Comparison of ENCODE assay signal across 8 cellular contexts in genomic region chr13:20704459-20705069, GRCh38. TPM values are rescaled to one million over a fixed set of nuclear protein-coding genes. Genes with fewer than 3 reads are reported as not detected.
A peak's percentile ranks its signal among the peaks of the same experiment; 100 is the strongest.
DNase-seq lines count a peak whose midpoint lies in the region; ATAC-seq, FAIRE-seq and TF ChIP-seq lines count a peak whose summit lies in the region.

No MANE protein-coding gene starts in this region.

- H3K79me2 ChIP-seq in DND-41 (ENCODE audit: insufficient read depth, low read length), result no peaks in the 10 kb centered on the region
- no peaks in the 10 kb centered on the region for H3K79me2 ChIP-seq in OCI-LY7 (ENCODE audit: insufficient read depth, low read depth, low read length)

- POLR2A ChIA-PET in OCI-LY7 (lab: Charles Lee), result no interaction called here

- H3K4me2 ChIP-seq in DND-41 (ENCODE audit: insufficient read depth, low read length) (peak overlapping the region; percentile 63), OCI-LY7 (ENCODE audit: low read length) (peak overlapping the region; percentile 26; the same call in 1 of the 2 replicates)

- peak overlapping the region in 1 of 2 experiments; percentile 51; a peak in 3 of 4 replicates for H3K4me3 ChIP-seq in DND-41 (ENCODE audit: low read depth in 1 of 2, low read length in 2 of 2)
- H3K4me3 ChIP-seq in OCI-LY7 (ENCODE audit: low read depth, low read length, poor library complexity, severe bottlenecking), result peak overlapping the region; percentile 6
- H3K4me3 ChIP-seq in epithelial cell of esophagus (ENCODE audit: low read length), result peak overlapping the region; percentile 10
- peak overlapping the region; percentile 46 for H3K4me3 ChIP-seq in ovary

- TF ChIP-seq CTCF in DND-41 (IDR thresholded peaks at IDR 0.05; ENCODE audit: borderline replicate concordance, extremely low read depth, low read length, poor library complexity, severe bottlenecking) (no peak), OCI-LY7 (conservative IDR thresholded peaks at IDR 0.05; ENCODE audit: low read length) (no peak), epithelial cell of esophagus (IDR thresholded peaks at IDR 0.05; ENCODE audit: insufficient read depth, low read depth, low read length, missing control alignments) (no peak), ovary (IDR thresholded peaks at IDR 0.05) (no peak)

- no peak for TF ChIP-seq POLR2A in ovary (IDR thresholded peaks at IDR 0.05)
- no peak for TF ChIP-seq POLR2A in GM12892 (IDR thresholded peaks at IDR 0.05; ENCODE audit: low read depth, low read length)

- H2AFZ ChIP-seq in DND-41 (ENCODE audit: low read depth, low read length) (no peak overlapping the region), OCI-LY7 (ENCODE audit: low read length) (no peak overlapping the region)

- H3K27me3 ChIP-seq in DND-41 (ENCODE audit: insufficient read depth, low read length, poor library complexity), result peaks cover 28% of the 10 kb centered on the region
- no peaks in the 10 kb centered on the region for H3K27me3 ChIP-seq in ovary

- H4K20me1 ChIP-seq in DND-41 (ENCODE audit: insufficient read depth, low read length) (no peaks in the 10 kb centered on the region), OCI-LY7 (ENCODE audit: insufficient read depth, low read length) (no peaks in the 10 kb centered on the region)

- no peak for FAIRE-seq in GM12892 (lab: Jason Lieb, UNC)

- no TSS peak for BruUV-seq in OCI-LY7 (replicated peaks; lab: Mats Ljungman, UMichigan)

- 19 to 31% (median 25%) methylated on average over 11 to 19 of the region's 20 CpGs for WGBS in ovary, 3 donors

- no peak for DNase-seq in DND-41
- DNase-seq in OCI-LY7 (ENCODE audit: low spot score), result no peak
- no peak for DNase-seq in epithelial cell of esophagus (ENCODE audit: low read depth)
- DNase-seq in ovary, result peak in 1 of 5 donors; percentile 44
- DNase-seq in GM12892 (ENCODE audit: insufficient read length), result no peak
- DNase-seq in NCI-H2029 (lab: John Stamatoyannopoulos, UW), result no peak
- DNase-seq in SKM-1 (lab: John Stamatoyannopoulos, UW; ENCODE audit: unreplicated experiment), result no peak

- peaks cover 14% of the 10 kb centered on the region for H3K4me1 ChIP-seq in DND-41 (ENCODE audit: insufficient read depth, low read length)
- peaks cover 13% of the 10 kb centered on the region for H3K4me1 ChIP-seq in OCI-LY7 (ENCODE audit: insufficient read depth, low read length, poor library complexity, severe bottlenecking)
- H3K4me1 ChIP-seq in ovary (ENCODE audit: insufficient read depth), result peaks cover 2% of the 10 kb centered on the region

- no peak overlapping the region for H3K9ac ChIP-seq in DND-41 (ENCODE audit: low read depth, low read length)

- H3K27ac ChIP-seq in DND-41 (ENCODE audit: low read length) (no peak overlapping the region), OCI-LY7 (ENCODE audit: low read depth, low read length, poor library complexity, severe bottlenecking) (no peak overlapping the region), ovary (peak overlapping the region; percentile 57 to 62)

- H3K9me3 ChIP-seq in DND-41 (ENCODE audit: insufficient read depth, low read length, severe bottlenecking) (no peaks in the 10 kb centered on the region), OCI-LY7 (ENCODE audit: low read length) (no peaks in the 10 kb centered on the region), ovary (no peaks in the 10 kb centered on the region)

- no peaks in the 10 kb centered on the region for H3K9me2 ChIP-seq in OCI-LY7 (ENCODE audit: insufficient read depth, low read length)

- 0 out of 3 replicates have a peak, but pooled peaks have one; percentile 5 for ATAC-seq in DND-41 (ENCODE audit: insufficient read depth, low read depth)
- ATAC-seq in HG03139 (IDR thresholded peaks at IDR 0.05; ENCODE audit: unreplicated experiment), result no peak

- TF ChIP-seq EP300 in ovary (IDR thresholded peaks at IDR 0.05), result no peak

- no peaks in the 10 kb centered on the region for H3K36me3 ChIP-seq in DND-41 (ENCODE audit: insufficient read depth, low read length)
- no peaks in the 10 kb centered on the region for H3K36me3 ChIP-seq in OCI-LY7 (ENCODE audit: insufficient read depth, low read length)
- no peaks in the 10 kb centered on the region for H3K36me3 ChIP-seq in ovary

- intact Hi-C loops in OCI-LY7 (cut with micrococcal nuclease; ENCODE audit: unreplicated experiment), result loop anchor here (2.0 to 10.0 kb wide), 5 partner anchors 123 to 773 kb away; partner anchors contain the start of genes IFT88 and XPO4
- intact Hi-C loops in ovary (cut with DNase I), result loop anchor here in 3 of 4 donors (5.0 to 10.0 kb wide), 3 partner anchors 68 to 210 kb away; partner anchors contain the start of gene EEF1AKMT1 (in 1 of the 3)

- CTCF ChIA-PET in OCI-LY7 (lab: Charles Lee; ENCODE audit: unreplicated experiment), result no interaction called here

RNA-seq across cellular contexts. Expression of gene IL17D, which starts 1.1 kb away (rescaled TPM):
- 0.21 and 1.1 TPM in 2 replicates for total RNA-seq in OCI-LY7 (2014; rRNA removed; shearing (Covaris generic))
- total RNA-seq in OCI-LY7 (2022) (0.51 and 0.65 TPM in 2 replicates), ovary (10 to 100 TPM in 1 of 7 donors, 1 to 10 TPM in 6; 1.7 to 12.6 (median 8.2) TPM)
- 1 to 10 TPM; 3.3 to 3.7 TPM for polyA plus RNA-seq in ovary
- 2.7 TPM for polyA plus RNA-seq in GM12892 (2012; ENCODE audit: missing spikeins)

Comparison
In these comparisons a context has a peak if more than half of its experiments do, and no peak if none do; other contexts are left out.
1. H3K27ac ChIP-seq: peak in ovary (2 of 2); none in DND-41 (single experiment) and OCI-LY7 (single experiment).